In the genomic region with DNA sequence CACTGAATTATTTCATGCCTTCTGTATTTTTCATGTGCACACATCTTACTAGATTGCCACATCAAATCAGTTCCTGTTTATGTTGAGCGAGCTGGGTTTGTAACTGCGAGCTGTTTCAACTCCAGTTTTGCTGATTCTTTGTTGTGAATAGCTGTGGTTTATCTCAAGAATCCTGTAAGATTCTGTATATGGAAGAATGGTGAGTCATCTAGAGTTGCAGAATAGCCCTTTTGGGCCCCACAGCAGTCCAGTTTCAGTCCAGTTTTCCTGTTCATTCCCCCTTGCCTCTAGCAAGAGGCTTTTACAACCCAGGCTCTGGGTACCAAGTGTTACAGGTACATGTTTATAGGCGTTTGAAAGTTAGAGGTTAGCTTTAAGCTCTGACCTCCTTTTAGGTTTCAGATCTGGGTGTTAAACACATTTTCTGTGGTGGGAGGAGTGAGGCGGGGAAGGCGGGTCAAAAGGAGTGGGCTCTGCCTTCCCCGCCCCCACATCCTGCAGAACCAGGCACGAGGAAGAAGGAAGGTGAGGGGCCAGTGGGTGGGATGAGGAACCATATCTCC, we compare ENCODE assay signal across 8 cellular contexts. TPM values are rescaled to one million over a fixed set of nuclear protein-coding genes. Genes with fewer than 3 reads are reported as not detected.
DNase-seq lines count a peak whose midpoint lies in the region; ATAC-seq and TF ChIP-seq lines count a peak whose summit lies in the region.

No MANE protein-coding gene starts in this region.

- no peak for TF ChIP-seq POLR2A in breast epithelium (IDR thresholded peaks at IDR 0.05)

- no peaks in the 10 kb centered on the region for H3K36me3 Mint-ChIP-seq in stimulated activated naive CD8-positive, alpha-beta T cell treated with anti-CD3 and anti-CD28 coated beads, Interleukin-15, Interleukin-2, amounts not matched to agents 100 ng/mL and 50 ng/mL, for 24 hours (ENCODE audit: low read depth)

- no peaks in the 10 kb centered on the region for H3K9me3 Mint-ChIP-seq in stimulated activated naive CD8-positive, alpha-beta T cell treated with anti-CD3 and anti-CD28 coated beads, Interleukin-15, Interleukin-2, amounts not matched to agents 100 ng/mL and 50 ng/mL, for 24 hours

- H3K27ac ChIP-seq in breast epithelium (peak overlapping the region; percentile 75 to 91), left lung (peak overlapping the region; percentile 81 to 95)

- in situ Hi-C loops in SK-MEL-5 (cut with HindIII; ENCODE audit: low pct_unique_long_range_greater_than_20kb, low sequenced_read_pairs) = no loop called here

- peaks cover 7 to 9% of the 10 kb centered on the region in 2 donors for H3K4me1 ChIP-seq in breast epithelium
- H3K4me1 ChIP-seq in left lung = peaks cover 25 to 81% of the 10 kb centered on the region in 2 donors

- no peaks in the 10 kb centered on the region for H3K36me3 ChIP-seq in breast epithelium
- H3K36me3 ChIP-seq in left lung = peaks cover 0 to 11% of the 10 kb centered on the region in 2 donors

- peak; percentile 37 for DNase-seq in 8988T
- peak; percentile 80 for DNase-seq in SK-MEL-5 (ENCODE audit: low read depth, low spot score)
- no peak for DNase-seq in breast epithelium (ENCODE audit: low spot score in 2 of 2)
- no peak for DNase-seq in left lung
- DNase-seq in NCI-H2196 (lab: John Stamatoyannopoulos, UW; ENCODE audit: unreplicated experiment) = no peak

- H3K4me1 Mint-ChIP-seq in stimulated activated naive CD8-positive, alpha-beta T cell treated with anti-CD3 and anti-CD28 coated beads, Interleukin-15, Interleukin-2, amounts not matched to agents 100 ng/mL and 50 ng/mL, for 24 hours (ENCODE audit: low read depth) = peaks cover 72% of the 10 kb centered on the region

- H3K9me3 ChIP-seq in breast epithelium (no peaks in the 10 kb centered on the region), left lung (no peaks in the 10 kb centered on the region)

- ATAC-seq in GM18873 (IDR thresholded peaks at IDR 0.05; ENCODE audit: low FRiP score, unreplicated experiment) (peak; percentile 58), HG03135 (IDR thresholded peaks at IDR 0.05; ENCODE audit: unreplicated experiment) (peak; percentile 55), left lung (peak; percentile 77)

- peak overlapping the region; percentile 50 for H3K27ac Mint-ChIP-seq in stimulated activated naive CD8-positive, alpha-beta T cell treated with anti-CD3 and anti-CD28 coated beads, Interleukin-15, Interleukin-2, amounts not matched to agents 100 ng/mL and 50 ng/mL, for 24 hours

- H3K4me3 ChIP-seq in breast epithelium = no peak overlapping the region
- no peak overlapping the region for H3K4me3 ChIP-seq in left lung

- TF ChIP-seq CTCF in breast epithelium (IDR thresholded peaks at IDR 0.05) = no peak
- TF ChIP-seq CTCF in left lung (IDR thresholded peaks at IDR 0.05) = no peak

- H3K4me3 Mint-ChIP-seq in stimulated activated naive CD8-positive, alpha-beta T cell treated with anti-CD3 and anti-CD28 coated beads, Interleukin-15, Interleukin-2, amounts not matched to agents 100 ng/mL and 50 ng/mL, for 24 hours = peak overlapping the region; percentile 31

- intact Hi-C loops in breast epithelium (cut with DNase I; ENCODE audit: low total_unique reads) = no loop called here
- intact Hi-C loops in left lung (cut with DNase I) = no loop called here

- H3K27me3 Mint-ChIP-seq in stimulated activated naive CD8-positive, alpha-beta T cell treated with anti-CD3 and anti-CD28 coated beads, Interleukin-15, Interleukin-2, amounts not matched to agents 100 ng/mL and 50 ng/mL, for 24 hours = no peaks in the 10 kb centered on the region

- H3K27me3 ChIP-seq in breast epithelium (no peaks in the 10 kb centered on the region), left lung (no peaks in the 10 kb centered on the region)

RNA-seq across cellular contexts. Expression of a gene that starts 32.7 kb away (rescaled TPM):
- total RNA-seq in SK-MEL-5 (2014; rRNA removed; shearing (Covaris generic)) = 142 and 153 TPM in 2 replicates
- polyA plus RNA-seq in SK-MEL-5 (2015; cell fraction: cytosol; rRNA removed) = 104 and 137 TPM in 2 replicates
- polyA plus RNA-seq in SK-MEL-5 (2015; cell fraction: nucleus; rRNA removed) = 56.1 and 58.3 TPM in 2 replicates
- total RNA-seq in breast epithelium (10 to 100 TPM; 48.5 to 57.3 (median 48.7) TPM), left lung (10 to 100 TPM; 45.6 to 73.4 TPM)

Comparison
In these comparisons a context has a peak if more than half of its experiments do, and no peak if none do; other contexts are left out.
1. DNase-seq: peak in 8988T (single experiment) and SK-MEL-5 (single experiment); none in breast epithelium (0 of 2), left lung (0 of 2) and NCI-H2196 (single experiment).
2. Peak in every context shown above with its lines, with median percentiles within 50 percentile points of each other: ATAC-seq.